8 cellular contexts compared by ENCODE assay signal in genomic region chr6:156776841-156777576, GRCh38. TPM values are rescaled to one million over a fixed set of nuclear protein-coding genes. Genes with fewer than 3 reads are reported as not detected.
A peak's percentile ranks its signal among the peaks of the same experiment; 100 is the strongest.
DNase-seq lines count a peak whose midpoint lies in the region; ATAC-seq and TF ChIP-seq lines count a peak whose summit lies in the region.

Gene ARID1B, plus strand, starts transcription at chr6:156777378. Its CDS starts 303 bp downstream, at chr6:156777681.

- H3K36me3 ChIP-seq in neural cell (ENCODE audit: insufficient read depth, low read length), result no peaks in the 10 kb centered on the region

- no peaks in the 10 kb centered on the region for H3K9me3 ChIP-seq in neural cell (ENCODE audit: low read length)

- H3K27ac Mint-ChIP-seq in activated T-helper 2 cell treated with anti-CD3 and anti-CD28 coated beads, Interferon-gamma antibody, Interleukin-2, Interleukin-4, amounts not matched to agents 10 μg/mL and 5 μg/mL and 100 μg/mL, durations not matched to agents 14 hours and 24 hours and 36 hours, result peak within 1 kb of the TSS; percentile 97
- H3K27ac Mint-ChIP-seq in stimulated activated naive CD8-positive, alpha-beta T cell treated with anti-CD3 and anti-CD28 coated beads, Interleukin-15, amount 100 ng/mL, for 72 hours, result peak within 1 kb of the TSS; percentile 99

- peaks cover 6% of the 10 kb centered on the region for H3K27me3 ChIP-seq in neural cell (ENCODE audit: insufficient read depth, low read depth, low read length)

- peak; percentile 43 for ATAC-seq in GM21390 (IDR thresholded peaks at IDR 0.05; ENCODE audit: unreplicated experiment)
- peak; percentile 49 for ATAC-seq in stimulated activated naive CD8-positive, alpha-beta T cell treated with anti-CD3 and anti-CD28 coated beads, Interleukin-15, amount 100 ng/mL, for 72 hours

- TF ChIP-seq RAD21 in neural cell (conservative IDR thresholded peaks at IDR 0.05), result peak; percentile 53

- H3K4me3 ChIP-seq in fibroblast of pulmonary artery (replicated peaks; ENCODE audit: low read depth, low read length) (peak within 1 kb of the TSS; percentile 72), neural cell (ENCODE audit: low read length) (peak within 1 kb of the TSS; percentile 89)

- peak; percentile 33 for TF ChIP-seq EP300 in neural cell (conservative IDR thresholded peaks at IDR 0.05; ENCODE audit: poor library complexity, severe bottlenecking)

- H3K9me2 ChIP-seq in neural cell (ENCODE audit: insufficient read depth, low read length), result no peaks in the 10 kb centered on the region

- POLR2A ChIA-PET in RWPE1 (lab: Yijun Ruan, JAX; ENCODE audit: low non-redundant PET), result no interaction called here

- H3K9ac ChIP-seq in neural cell (ENCODE audit: low read length), result peak within 1 kb of the TSS; percentile 97

- TF ChIP-seq CTCF in RWPE1 (conservative IDR thresholded peaks at IDR 0.05; ENCODE audit: low read depth), result no peak
- TF ChIP-seq CTCF in fibroblast of pulmonary artery (IDR thresholded peaks at IDR 0.05; ENCODE audit: low read length, missing control alignments), result no peak
- no peak for TF ChIP-seq CTCF in neural cell (IDR thresholded peaks at IDR 0.05; ENCODE audit: poor library complexity, severe bottlenecking)

- H3K9me3 Mint-ChIP-seq in activated T-helper 2 cell treated with anti-CD3 and anti-CD28 coated beads, Interferon-gamma antibody, Interleukin-2, Interleukin-4, amounts not matched to agents 10 μg/mL and 5 μg/mL and 100 μg/mL, durations not matched to agents 14 hours and 24 hours and 36 hours, result no peaks in the 10 kb centered on the region
- no peaks in the 10 kb centered on the region for H3K9me3 Mint-ChIP-seq in stimulated activated naive CD8-positive, alpha-beta T cell treated with anti-CD3 and anti-CD28 coated beads, Interleukin-15, amount 100 ng/mL, for 72 hours

- H2AFZ ChIP-seq in neural cell (ENCODE audit: low read depth, low read length), result peak within 1 kb of the TSS; percentile 62

- H3K27ac ChIP-seq in RWPE1 (peak within 1 kb of the TSS; percentile 97), neural cell (ENCODE audit: low read length) (peak within 1 kb of the TSS; percentile 98)

- peaks cover 33% of the 10 kb centered on the region for H3K4me1 Mint-ChIP-seq in activated T-helper 2 cell treated with anti-CD3 and anti-CD28 coated beads, Interferon-gamma antibody, Interleukin-2, Interleukin-4, amounts not matched to agents 10 μg/mL and 5 μg/mL and 100 μg/mL, durations not matched to agents 14 hours and 24 hours and 36 hours (ENCODE audit: low read depth)
- peaks cover 28% of the 10 kb centered on the region for H3K4me1 Mint-ChIP-seq in stimulated activated naive CD8-positive, alpha-beta T cell treated with anti-CD3 and anti-CD28 coated beads, Interleukin-15, amount 100 ng/mL, for 72 hours

- peaks cover 5% of the 10 kb centered on the region for H4K20me1 ChIP-seq in neural cell (ENCODE audit: insufficient read depth)

- CTCF ChIA-PET in RWPE1 (lab: Yijun Ruan, JAX), result interaction anchor here (0.6 to 0.7 kb wide), 2 partner anchors 29 to 225 kb away, joined by 3 to 4 read pairs; no protein-coding TSS in a partner anchor

- intact Hi-C loops in activated T-helper 2 cell treated with anti-CD3 and anti-CD28 coated beads, Interferon-gamma antibody, Interleukin-2, Interleukin-4, amounts not matched to agents 10 μg/mL and 5 μg/mL and 100 μg/mL, durations not matched to agents 14 hours and 24 hours and 36 hours (cut with micrococcal nuclease), result loop anchor here (1.0 to 10.0 kb wide), 4 partner anchors 90 to 1462 kb away; partner anchors contain the start of gene TFB1M

- H3K79me2 ChIP-seq in neural cell (replicated peaks; ENCODE audit: insufficient read depth, low read length), result peaks cover 41% of the 10 kb centered on the region

- peak; percentile 40 for DNase-seq in DMS 273 treated with DMSO at 0.1 percent for 48 hours (lab: John Stamatoyannopoulos, UW)
- peak; percentile 69 for DNase-seq in HuH-7 (ENCODE audit: low spot score)
- DNase-seq in RWPE1 (ENCODE audit: low spot score), result peak; percentile 57
- DNase-seq in activated T-helper 2 cell treated with anti-CD3 and anti-CD28 coated beads, Interferon-gamma antibody, Interleukin-2, Interleukin-4, amounts not matched to agents 10 μg/mL and 5 μg/mL and 100 μg/mL, durations not matched to agents 14 hours and 24 hours and 36 hours (ENCODE audit: low spot score), result peak; percentile 74
- DNase-seq in fibroblast of pulmonary artery (ENCODE audit: low read depth), result peak; percentile 84
- peak; percentile 76 to 78 for DNase-seq in stimulated activated naive CD8-positive, alpha-beta T cell treated with anti-CD3 and anti-CD28 coated beads, Interleukin-15, amount 100 ng/mL, for 72 hours

- peak within 1 kb of the TSS; percentile 90 for H3K4me2 ChIP-seq in neural cell (ENCODE audit: low read length)

- H3K36me3 Mint-ChIP-seq in activated T-helper 2 cell treated with anti-CD3 and anti-CD28 coated beads, Interferon-gamma antibody, Interleukin-2, Interleukin-4, amounts not matched to agents 10 μg/mL and 5 μg/mL and 100 μg/mL, durations not matched to agents 14 hours and 24 hours and 36 hours (ENCODE audit: low read depth), result no peaks in the 10 kb centered on the region

- no peaks in the 10 kb centered on the region for H3K27me3 Mint-ChIP-seq in activated T-helper 2 cell treated with anti-CD3 and anti-CD28 coated beads, Interferon-gamma antibody, Interleukin-2, Interleukin-4, amounts not matched to agents 10 μg/mL and 5 μg/mL and 100 μg/mL, durations not matched to agents 14 hours and 24 hours and 36 hours (ENCODE audit: low read depth)
- H3K27me3 Mint-ChIP-seq in stimulated activated naive CD8-positive, alpha-beta T cell treated with anti-CD3 and anti-CD28 coated beads, Interleukin-15, amount 100 ng/mL, for 72 hours, result no peaks in the 10 kb centered on the region

- H3K4me3 Mint-ChIP-seq in activated T-helper 2 cell treated with anti-CD3 and anti-CD28 coated beads, Interferon-gamma antibody, Interleukin-2, Interleukin-4, amounts not matched to agents 10 μg/mL and 5 μg/mL and 100 μg/mL, durations not matched to agents 14 hours and 24 hours and 36 hours (ENCODE audit: low read depth), result peak within 1 kb of the TSS; percentile 95
- peak within 1 kb of the TSS; percentile 88 to 90 for H3K4me3 Mint-ChIP-seq in stimulated activated naive CD8-positive, alpha-beta T cell treated with anti-CD3 and anti-CD28 coated beads, Interleukin-15, amount 100 ng/mL, for 72 hours

- peaks cover 3% of the 10 kb centered on the region for H3F3A ChIP-seq in neural cell (ENCODE audit: insufficient read depth, low read length, poor library complexity, severe bottlenecking)

TF ChIP-seq in neural cell, 6 proteins besides CTCF, POLR2A, EP300 and RAD21:
- TF ChIP-seq REST (IDR thresholded peaks at IDR 0.05; ENCODE audit: borderline replicate concordance) (peak; percentile 19), POLR2AphosphoS5 (IDR thresholded peaks at IDR 0.05) (peak; percentile 73), TAF1 (IDR thresholded peaks at IDR 0.05; ENCODE audit: low read depth) (no peak), EZH2 (IDR thresholded peaks at IDR 0.05; ENCODE audit: borderline replicate concordance, insufficient read depth, low read length, poor library complexity, severe bottlenecking) (no peak), SMC3 (conservative IDR thresholded peaks at IDR 0.05; ENCODE audit: poor library complexity) (peak; percentile 56), MXI1 (conservative IDR thresholded peaks at IDR 0.05; ENCODE audit: poor library complexity, severe bottlenecking) (peak; percentile 78)

RNA-seq across cellular contexts. Expression of gene ARID1B, which starts in this region (rescaled TPM):
- total RNA-seq in activated T-helper 2 cell treated with anti-CD3 and anti-CD28 coated beads, Interferon-gamma antibody, Interleukin-2, Interleukin-4, amounts not matched to agents 10 μg/mL and 5 μg/mL and 100 μg/mL, durations not matched to agents 14 hours and 24 hours and 36 hours, result 65.6 and 66.3 TPM in 2 replicates
- 35.0 and 42.5 TPM in 2 replicates for polyA plus RNA-seq in neural cell
- 168 and 231 TPM in 2 replicates for polyA minus RNA-seq in neural cell

Comparison
In these comparisons a context has a peak if more than half of its experiments do, and no peak if none do; other contexts are left out.
1. Peak in every context shown above with its lines: DNase-seq, ATAC-seq, H3K4me3 ChIP-seq and H3K27ac ChIP-seq.